ENCODE assay signal across 3 cellular contexts in genomic region chr1:212235848-212236247, GRCh38.
TF ChIP-seq lines count a peak whose summit lies in the region.

No MANE protein-coding gene starts in this region.

TF ChIP-seq in liver, 16 proteins besides CTCF, POLR2A, EP300 and RAD21:
- TF ChIP-seq ATF3 (IDR thresholded peaks at IDR 0.05): no peak

TF ChIP-seq in HepG2, 621 proteins besides CTCF, POLR2A, EP300 and RAD21:
- TF ChIP-seq NFRKB (IDR thresholded peaks at IDR 0.05) (no peak), PBX2 (CRISPR knock-in tag; IDR thresholded peaks at IDR 0.05) (no peak), TP53 (CRISPR knock-in tag; conservative IDR thresholded peaks at IDR 0.05) (no peak), SAFB2 (CRISPR knock-in tag; IDR thresholded peaks at IDR 0.05; ENCODE audit: borderline replicate concordance, low read depth) (no peak), CREB1 (IDR thresholded peaks at IDR 0.05) (no peak), CREB1 (CRISPR knock-in tag; IDR thresholded peaks at IDR 0.05) (no peak), NR3C1 (CRISPR knock-in tag; IDR thresholded peaks at IDR 0.05) (no peak), JUN (CRISPR knock-in tag; IDR thresholded peaks at IDR 0.05) (no peak), SOX6 (IDR thresholded peaks at IDR 0.05) (no peak), SOX6 (CRISPR knock-in tag; IDR thresholded peaks at IDR 0.05) (no peak), SIN3A (IDR thresholded peaks at IDR 0.05; ENCODE audit: borderline replicate concordance, low read depth, low read length) (no peak), NFIB (CRISPR knock-in tag; IDR thresholded peaks at IDR 0.05; ENCODE audit: borderline replicate concordance) (no peak), NFYC (CRISPR knock-in tag; IDR thresholded peaks at IDR 0.05) (no peak), HNF4G (IDR thresholded peaks at IDR 0.05; ENCODE audit: borderline replicate concordance, low read depth, low read length) (no peak), HNF4G (CRISPR knock-in tag; IDR thresholded peaks at IDR 0.05; ENCODE audit: borderline replicate concordance, low read depth) (no peak), ZNF7 (CRISPR knock-in tag; IDR thresholded peaks at IDR 0.05) (no peak), TSC22D2 (CRISPR knock-in tag; IDR thresholded peaks at IDR 0.05; ENCODE audit: borderline replicate concordance) (no peak), SMARCE1 (IDR thresholded peaks at IDR 0.05; ENCODE audit: borderline replicate concordance) (no peak), HOXA3 (CRISPR knock-in tag; IDR thresholded peaks at IDR 0.05) (no peak), ZNF609 (CRISPR knock-in tag; IDR thresholded peaks at IDR 0.05; ENCODE audit: borderline replicate concordance) (no peak), ZSCAN12 (CRISPR knock-in tag; IDR thresholded peaks at IDR 0.05) (no peak), FOSL1 (CRISPR knock-in tag; IDR thresholded peaks at IDR 0.05; ENCODE audit: borderline replicate concordance) (no peak)

TF ChIP-seq in K562, 482 proteins besides CTCF, POLR2A, EP300 and RAD21:
- no peak for TF ChIP-seq AFF1 (IDR thresholded peaks at IDR 0.05; ENCODE audit: low read depth in 1 of 2, partially characterized antibody in 2 of 2)
- 0 out of 2 replicates have a peak, but pooled peaks have one; percentile 11 for TF ChIP-seq ZNF592 (IDR thresholded peaks at IDR 0.05)
- TF ChIP-seq CBFA2T3 (IDR thresholded peaks at IDR 0.05): 0 out of 2 replicates have a peak, but pooled peaks have one; percentile 18
TF ChIP-seq in K562: peak in this region for 2.
